8 cellular contexts compared by ENCODE assay signal in the genomic region with DNA sequence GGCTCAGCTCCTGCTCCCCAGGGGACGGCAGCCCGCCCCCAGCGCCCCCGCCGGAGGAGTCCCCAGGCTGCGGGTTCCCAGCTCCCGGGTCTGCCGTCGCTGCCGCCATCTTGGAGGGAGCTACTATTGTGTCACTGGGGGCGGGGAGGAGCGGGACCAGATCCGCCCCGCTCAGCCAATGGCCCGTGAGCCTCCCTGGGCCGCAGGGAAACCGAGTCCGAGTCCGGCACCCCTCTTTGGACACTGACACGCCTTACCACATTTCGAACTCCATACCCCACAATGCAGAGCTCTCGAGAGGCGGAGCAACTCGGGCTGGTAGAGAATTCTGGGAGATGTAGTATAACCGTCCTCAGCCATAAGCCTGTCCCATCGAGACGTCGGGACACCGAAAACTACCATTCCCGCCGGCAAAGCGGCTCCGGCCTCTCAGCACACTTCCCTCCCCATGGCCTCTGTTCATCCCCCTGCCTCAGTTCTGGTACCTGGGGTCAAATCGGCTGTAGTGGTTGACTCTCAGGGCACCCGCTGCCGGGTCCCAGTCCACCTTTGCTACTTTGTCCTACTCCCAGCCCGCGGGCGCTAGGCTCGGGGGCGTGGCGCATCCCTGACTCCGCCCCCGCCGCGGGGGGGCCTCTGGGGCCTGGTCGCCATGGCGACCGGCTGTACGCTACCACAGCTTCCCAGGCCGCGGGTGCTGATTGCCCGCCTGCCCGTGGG. TPM values are rescaled to one million over a fixed set of nuclear protein-coding genes. Genes with fewer than 3 reads are reported as not detected.
DNase-seq lines count a peak whose midpoint lies in the region; ATAC-seq, FAIRE-seq and TF ChIP-seq lines count a peak whose summit lies in the region.

A gene (minus strand): TSS at position 133 of the 720 bp plus-strand sequence. CDS start 24 bp downstream, at position 109.
A gene with protein sequence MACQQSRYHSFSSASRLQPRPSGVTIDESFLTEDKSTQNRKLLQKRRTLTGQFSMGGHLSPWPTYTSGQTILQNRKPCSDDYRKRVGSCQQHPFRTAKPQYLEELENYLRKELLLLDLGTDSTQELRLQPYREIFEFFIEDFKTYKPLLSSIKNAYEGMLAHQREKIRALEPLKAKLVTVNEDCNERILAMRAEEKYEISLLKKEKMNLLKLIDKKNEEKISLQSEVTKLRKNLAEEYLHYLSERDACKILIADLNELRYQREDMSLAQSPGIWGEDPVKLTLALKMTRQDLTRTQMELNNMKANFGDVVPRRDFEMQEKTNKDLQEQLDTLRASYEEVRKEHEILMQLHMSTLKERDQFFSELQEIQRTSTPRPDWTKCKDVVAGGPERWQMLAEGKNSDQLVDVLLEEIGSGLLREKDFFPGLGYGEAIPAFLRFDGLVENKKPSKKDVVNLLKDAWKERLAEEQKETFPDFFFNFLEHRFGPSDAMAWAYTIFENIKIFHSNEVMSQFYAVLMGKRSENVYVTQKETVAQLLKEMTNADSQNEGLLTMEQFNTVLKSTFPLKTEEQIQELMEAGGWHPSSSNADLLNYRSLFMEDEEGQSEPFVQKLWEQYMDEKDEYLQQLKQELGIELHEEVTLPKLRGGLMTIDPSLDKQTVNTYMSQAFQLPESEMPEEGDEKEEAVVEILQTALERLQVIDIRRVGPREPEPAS (plus strand): TSS at position 462 of the 720 bp plus-strand sequence. CDS start 261 bp downstream, outside the sequence.

- peak in 1 of 2 experiments; percentile 33; a peak in 2 of 4 replicates for TF ChIP-seq EP300 in HepG2 (IDR thresholded peaks at IDR 0.05; ENCODE audit: low read depth in 2 of 2, low read length in 2 of 2)
- TF ChIP-seq EP300 in HepG2 (CRISPR knock-in tag; IDR thresholded peaks at IDR 0.05; ENCODE audit: borderline replicate concordance) = no peak

- peaks cover 7% of the 10 kb centered on the region for H3K36me3 ChIP-seq in CD4-positive, CD25-positive, alpha-beta regulatory T cell (ENCODE audit: control insufficient read depth, insufficient read depth, low read length)
- peaks cover 2 to 17% of the 10 kb centered on the region in 2 experiments; a peak in 4 of 5 replicates for H3K36me3 ChIP-seq in HepG2 (replicated peaks in 1 of 2; ENCODE audit: control insufficient read depth in 1 of 2, insufficient read depth in 2 of 2, low read length in 2 of 2)

- no TSS peak for BruUV-seq in HepG2 (replicated peaks; lab: Mats Ljungman, UMichigan)

- H3K27me3 ChIP-seq in CD4-positive, CD25-positive, alpha-beta regulatory T cell (ENCODE audit: control insufficient read depth, insufficient read depth, low read length) = no peaks in the 10 kb centered on the region
- H3K27me3 ChIP-seq in HepG2 (ENCODE audit: control insufficient read depth in 1 of 2, insufficient read depth in 2 of 2, low read length in 2 of 2) = no peaks in the 10 kb centered on the region; a peak in 1 of 5 replicates

- no peaks in the 10 kb centered on the region for H3K27me3 Mint-ChIP-seq in CD4-positive, CD25-positive, alpha-beta regulatory T cell

- TF ChIP-seq RAD21 in HepG2 (CRISPR knock-in tag; IDR thresholded peaks at IDR 0.05) = no peak; the same call in 1 of the 2 replicates

- H4K20me1 ChIP-seq in HepG2 (ENCODE audit: insufficient read depth, low read length) = peaks cover 2% of the 10 kb centered on the region; the same call in 1 of the 2 replicates

- peaks cover 5 to 48% (median 29%) of the 10 kb centered on the region in 4 donors for H3K4me1 Mint-ChIP-seq in CD4-positive, CD25-positive, alpha-beta regulatory T cell

- CTCF ChIA-PET in HepG2 (lab: Yijun Ruan, JAX; ENCODE audit: low intra/inter-chr PET ratio, low total read pairs) = interaction anchor here (1.3 to 1.8 kb wide), 2 partner anchors 10 to 134 kb away, joined by 4 to 11 read pairs; no protein-coding TSS in a partner anchor

- DNase-seq in CD4-positive, CD25-positive, alpha-beta regulatory T cell = peak; percentile 97 to 99 (median 98)
- DNase-seq in NCI-H774 (lab: John Stamatoyannopoulos, UW) (peak; percentile 89), dermis microvascular lymphatic vessel endothelial cell (ENCODE audit: low read depth in 2 of 2) (peak; percentile 99), HepG2 (ENCODE audit: low spot score) (peak; percentile 100)
- peak; percentile 94 to 97 for DNase-seq in activated CD4-positive, alpha-beta T cell treated with anti-CD3 and anti-CD28 coated beads, Interleukin-2, amount 50 U/mL, for 48 hours
- DNase-seq in stimulated activated CD4-positive, alpha-beta T cell treated with anti-CD3 and anti-CD28 coated beads, Interleukin-2, amount 100 ng/mL, for 48 hours = peak; percentile 89 to 93

- H3K9me3 Mint-ChIP-seq in CD4-positive, CD25-positive, alpha-beta regulatory T cell = no peaks in the 10 kb centered on the region

- H3K4me1 ChIP-seq in CD4-positive, CD25-positive, alpha-beta regulatory T cell (ENCODE audit: control insufficient read depth, insufficient read depth, low read length, poor library complexity, severe bottlenecking) = peaks cover 46% of the 10 kb centered on the region
- peaks cover 42% of the 10 kb centered on the region for H3K4me1 ChIP-seq in HepG2 (ENCODE audit: insufficient read depth, low read length)

- in situ Hi-C loops in HepG2 (cut with HindIII; ENCODE audit: extremely low pct_ligation_motif_present, low pct_unique_long_range_greater_than_20kb) = loop anchor here (5.0 kb wide), 1 partner anchor 139 kb away; a partner anchor contains a TSS

- POLR2A ChIA-PET in HepG2 (lab: Yijun Ruan, JAX) = interaction anchor here (0.8 to 2.3 kb wide), 26 partner anchors 9 to 983 kb away, joined by 3 to 18 read pairs (median 4); a partner anchor contains a TSS

- peak within 1 kb of the TSS; percentile 78 for H3K27ac ChIP-seq in CD4-positive, CD25-positive, alpha-beta regulatory T cell (ENCODE audit: insufficient read depth, low read length, poor library complexity, severe bottlenecking)
- H3K27ac ChIP-seq in HepG2 (ENCODE audit: extremely low read length, insufficient read depth, low read length) = peak within 1 kb of the TSS; percentile 72

- no peak for TF ChIP-seq CTCF in HepG2 (CRISPR knock-in tag; IDR thresholded peaks at IDR 0.05)

- H3K36me3 Mint-ChIP-seq in CD4-positive, CD25-positive, alpha-beta regulatory T cell = peaks cover 5% of the 10 kb centered on the region

- H3K27ac Mint-ChIP-seq in CD4-positive, CD25-positive, alpha-beta regulatory T cell = peak within 1 kb of the TSS; percentile 86 to 91 (median 88)

- peak; percentile 98 for FAIRE-seq in HepG2 (lab: Jason Lieb, UNC)

- WGBS in HepG2 (ENCODE audit: low lambda C conversion rate) = under 1% methylated on average over 30 of the region's 54 CpGs

- H3K4me3 ChIP-seq in CD4-positive, CD25-positive, alpha-beta regulatory T cell (ENCODE audit: low read depth, low read length) = peak within 1 kb of the TSS; percentile 85
- H3K4me3 ChIP-seq in HepG2 (replicated peaks in 1 of 3; ENCODE audit: insufficient read depth in 1 of 3, low read depth in 2 of 3, low read length in 3 of 3) = peak within 1 kb of the TSS; percentile 92 to 98 (median 98)

- H2AFZ ChIP-seq in HepG2 (ENCODE audit: low read length) = peak within 1 kb of the TSS; percentile 24

- H3K9ac ChIP-seq in HepG2 (ENCODE audit: insufficient read depth, low read depth, low read length) = peak within 1 kb of the TSS; percentile 96

- peak; percentile 94 to 96 for ATAC-seq in CD4-positive, CD25-positive, alpha-beta regulatory T cell (ENCODE audit: low read depth in 2 of 2)
- peak; percentile 93 for ATAC-seq in GM19438 (IDR thresholded peaks at IDR 0.05; ENCODE audit: low read depth, unreplicated experiment)
- ATAC-seq in HG03571 (IDR thresholded peaks at IDR 0.05; ENCODE audit: unreplicated experiment) = peak; percentile 88
- peak; percentile 95 for ATAC-seq in HepG2

- intact Hi-C loops in HepG2 (cut with micrococcal nuclease; ENCODE audit: unreplicated experiment) = loop anchor here (2.0 to 5.0 kb wide), 2 partner anchors 89 to 134 kb away; a partner anchor contains a TSS

- peak within 1 kb of the TSS; percentile 93 for H3K4me2 ChIP-seq in HepG2 (ENCODE audit: low read depth, low read length)

- peak within 1 kb of the TSS; percentile 92 to 99 (median 94) for H3K4me3 Mint-ChIP-seq in CD4-positive, CD25-positive, alpha-beta regulatory T cell

- H3K79me2 ChIP-seq in HepG2 (ENCODE audit: insufficient read depth, low read length) = peaks cover 40% of the 10 kb centered on the region

- no peaks in the 10 kb centered on the region for H3K9me3 ChIP-seq in CD4-positive, CD25-positive, alpha-beta regulatory T cell (ENCODE audit: control insufficient read depth in 2 of 2, low read length in 2 of 2)
- H3K9me3 ChIP-seq in HepG2 (ENCODE audit: low read length) = no peaks in the 10 kb centered on the region

- peak; percentile 84 to 94; a peak in 3 of 4 replicates for TF ChIP-seq POLR2A in HepG2 (IDR thresholded peaks at IDR 0.05; ENCODE audit: insufficient read depth in 1 of 2, low read depth in 2 of 2, low read length in 2 of 2)

RNA-seq across cellular contexts. Expression of the first gene that starts in this region (rescaled TPM):
- 29.4 TPM for total RNA-seq in CD4-positive, CD25-positive, alpha-beta regulatory T cell
- 10 to 100 TPM in 1 of 4 donors, 1 to 10 TPM in 3; 7.3 to 10.0 (median 8.0) TPM for polyA plus RNA-seq in CD4-positive, CD25-positive, alpha-beta regulatory T cell
- 5.0 and 11.4 TPM in 2 replicates for total RNA-seq in dermis microvascular lymphatic vessel endothelial cell
- total RNA-seq in HepG2 (2016; rRNA removed; fragmentation: Illumina TruSeq; extraction: Trizol) = 8.5 and 9.2 TPM in 2 replicates
- 2.6 and 3.0 TPM in 2 replicates for total RNA-seq in HepG2 (2016; cell fraction: cytosol; rRNA removed; fragmentation: Illumina TruSeq; extraction: Trizol; ENCODE audit: low read depth)
- 8.1 and 8.8 TPM in 2 replicates for total RNA-seq in HepG2 (2016; cell fraction: insoluble cytoplasmic fraction; rRNA removed; fragmentation: Illumina TruSeq; extraction: Trizol)
- 5.7 and 5.9 TPM in 2 replicates for total RNA-seq in HepG2 (2016; cell fraction: membrane; rRNA removed; fragmentation: Illumina TruSeq; extraction: Trizol)
- total RNA-seq in HepG2 (2016; cell fraction: nucleus; rRNA removed; fragmentation: Illumina TruSeq; extraction: Trizol) = 8.9 and 11.2 TPM in 2 replicates
- polyA plus RNA-seq in HepG2 (2011; rRNA removed) = 22.7 and 24.5 TPM in 2 replicates
- polyA plus RNA-seq in HepG2 (2011; cell fraction: cytosol; rRNA removed) = 9.5 and 10.5 TPM in 2 replicates
- 48.8 and 55.7 TPM in 2 replicates for polyA plus RNA-seq in HepG2 (2011; cell fraction: nucleus; rRNA removed)
- 11.9 and 17.0 TPM in 2 replicates for polyA plus RNA-seq in HepG2 (2012)
- polyA plus RNA-seq in HepG2 (2016; cell fraction: cytosol; fragmentation: Illumina TruSeq; extraction: Trizol; ENCODE audit: low read depth) = 1.5 and 1.6 TPM in 2 replicates
- 8.5 and 11.6 TPM in 2 replicates for polyA plus RNA-seq in HepG2 (2016; cell fraction: insoluble cytoplasmic fraction; fragmentation: Illumina TruSeq; extraction: Trizol; ENCODE audit: low read depth)
- polyA plus RNA-seq in HepG2 (2016; cell fraction: membrane; fragmentation: Illumina TruSeq; extraction: Trizol; ENCODE audit: low read depth) = 3.3 and 3.6 TPM in 2 replicates
- 29.7 and 31.1 TPM in 2 replicates for polyA plus RNA-seq in HepG2 (2016; cell fraction: nucleus; fragmentation: Illumina TruSeq; extraction: Trizol; ENCODE audit: insufficient read depth, low read depth)
- polyA minus RNA-seq in HepG2 (2011; rRNA and poly(A)+ RNA removed; ENCODE audit: low replicate concordance) = 28.0 and 40.9 TPM in 2 replicates
- 8.3 and 9.2 TPM in 2 replicates for polyA minus RNA-seq in HepG2 (2011; cell fraction: cytosol; rRNA and poly(A)+ RNA removed)
- polyA minus RNA-seq in HepG2 (2011; cell fraction: nucleus; rRNA and poly(A)+ RNA removed) = 16.2 and 20.8 TPM in 2 replicates

RNA-seq across cellular contexts. Expression of the second gene that starts in this region (rescaled TPM):
- 0.39 TPM for total RNA-seq in CD4-positive, CD25-positive, alpha-beta regulatory T cell
- polyA plus RNA-seq in CD4-positive, CD25-positive, alpha-beta regulatory T cell = not detected
- total RNA-seq in dermis microvascular lymphatic vessel endothelial cell (0.26 and 0.51 TPM in 2 replicates), HepG2 (2016; rRNA removed; fragmentation: Illumina TruSeq; extraction: Trizol) (0.10 and 0.86 TPM in 2 replicates)
- total RNA-seq in HepG2 (2016; cell fraction: cytosol; rRNA removed; fragmentation: Illumina TruSeq; extraction: Trizol; ENCODE audit: low read depth) = 0.18 TPM in 1 of 2 replicates, not detected in the other
- total RNA-seq in HepG2 (2016; cell fraction: insoluble cytoplasmic fraction; rRNA removed; fragmentation: Illumina TruSeq; extraction: Trizol) = 0.10 and 0.93 TPM in 2 replicates
- total RNA-seq in HepG2 (2016; cell fraction: membrane; rRNA removed; fragmentation: Illumina TruSeq; extraction: Trizol) = 0.24 and 0.25 TPM in 2 replicates
- total RNA-seq in HepG2 (2016; cell fraction: nucleus; rRNA removed; fragmentation: Illumina TruSeq; extraction: Trizol) = 0.84 and 1.0 TPM in 2 replicates
- polyA plus RNA-seq in HepG2 (2011; rRNA removed) = 0.37 and 0.61 TPM in 2 replicates
- 0.09 and 0.17 TPM in 2 replicates for polyA plus RNA-seq in HepG2 (2011; cell fraction: cytosol; rRNA removed)
- polyA plus RNA-seq in HepG2 (2011; cell fraction: nucleus; rRNA removed) = 4.3 and 5.3 TPM in 2 replicates
- polyA plus RNA-seq in HepG2 (2012) = 0.23 and 0.63 TPM in 2 replicates
- polyA plus RNA-seq in HepG2 (2016; cell fraction: cytosol; fragmentation: Illumina TruSeq; extraction: Trizol; ENCODE audit: low read depth) = 0.10 TPM in 1 of 2 replicates, not detected in the other
- polyA plus RNA-seq in HepG2 (2016; cell fraction: insoluble cytoplasmic fraction; fragmentation: Illumina TruSeq; extraction: Trizol; ENCODE audit: low read depth) = 0.16 and 0.74 TPM in 2 replicates
- polyA plus RNA-seq in HepG2 (2016; cell fraction: membrane; fragmentation: Illumina TruSeq; extraction: Trizol; ENCODE audit: low read depth) = 0.08 TPM in 1 of 2 replicates, not detected in the other
- 3.4 and 4.5 TPM in 2 replicates for polyA plus RNA-seq in HepG2 (2016; cell fraction: nucleus; fragmentation: Illumina TruSeq; extraction: Trizol; ENCODE audit: insufficient read depth, low read depth)
- 0.06 and 0.37 TPM in 2 replicates for polyA minus RNA-seq in HepG2 (2011; rRNA and poly(A)+ RNA removed; ENCODE audit: low replicate concordance)
- polyA minus RNA-seq in HepG2 (2011; cell fraction: cytosol; rRNA and poly(A)+ RNA removed) = not detected in 2 replicates
- polyA minus RNA-seq in HepG2 (2011; cell fraction: nucleus; rRNA and poly(A)+ RNA removed) = 0.39 and 2.0 TPM in 2 replicates

Comparison
In these comparisons a context has a peak if more than half of its experiments do, and no peak if none do; other contexts are left out.
1. Peak in every context shown above with its lines: DNase-seq, ATAC-seq, H3K4me3 ChIP-seq and H3K27ac ChIP-seq.